In the genomic region with DNA sequence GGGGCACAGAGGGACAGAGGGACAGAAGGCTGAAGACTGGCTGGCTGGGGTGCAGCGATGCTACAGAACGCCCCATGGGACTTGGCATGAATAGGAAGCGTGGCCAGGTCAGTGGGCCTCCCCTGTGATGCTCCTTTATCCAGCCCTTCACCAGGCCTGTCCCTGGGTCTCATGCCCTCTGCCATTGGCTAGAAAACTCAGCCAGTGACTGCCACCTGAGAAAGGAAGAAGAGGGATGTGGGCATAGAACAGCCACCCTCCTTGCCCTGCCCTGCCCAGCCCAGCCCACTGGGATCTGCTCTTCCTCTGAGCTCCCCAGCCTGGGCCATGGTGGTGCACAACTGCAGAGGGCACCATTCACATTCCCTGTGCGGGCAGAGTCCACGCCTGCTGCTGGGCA, we compare ENCODE assay signal across 1 cellular context.
TF ChIP-seq lines count a peak whose summit lies in the region.

No MANE protein-coding gene starts in this region.

TF ChIP-seq in SK-N-SH, 30 proteins besides CTCF, POLR2A, EP300 and RAD21 (continued from another document):
- TF ChIP-seq, protein P1, sequence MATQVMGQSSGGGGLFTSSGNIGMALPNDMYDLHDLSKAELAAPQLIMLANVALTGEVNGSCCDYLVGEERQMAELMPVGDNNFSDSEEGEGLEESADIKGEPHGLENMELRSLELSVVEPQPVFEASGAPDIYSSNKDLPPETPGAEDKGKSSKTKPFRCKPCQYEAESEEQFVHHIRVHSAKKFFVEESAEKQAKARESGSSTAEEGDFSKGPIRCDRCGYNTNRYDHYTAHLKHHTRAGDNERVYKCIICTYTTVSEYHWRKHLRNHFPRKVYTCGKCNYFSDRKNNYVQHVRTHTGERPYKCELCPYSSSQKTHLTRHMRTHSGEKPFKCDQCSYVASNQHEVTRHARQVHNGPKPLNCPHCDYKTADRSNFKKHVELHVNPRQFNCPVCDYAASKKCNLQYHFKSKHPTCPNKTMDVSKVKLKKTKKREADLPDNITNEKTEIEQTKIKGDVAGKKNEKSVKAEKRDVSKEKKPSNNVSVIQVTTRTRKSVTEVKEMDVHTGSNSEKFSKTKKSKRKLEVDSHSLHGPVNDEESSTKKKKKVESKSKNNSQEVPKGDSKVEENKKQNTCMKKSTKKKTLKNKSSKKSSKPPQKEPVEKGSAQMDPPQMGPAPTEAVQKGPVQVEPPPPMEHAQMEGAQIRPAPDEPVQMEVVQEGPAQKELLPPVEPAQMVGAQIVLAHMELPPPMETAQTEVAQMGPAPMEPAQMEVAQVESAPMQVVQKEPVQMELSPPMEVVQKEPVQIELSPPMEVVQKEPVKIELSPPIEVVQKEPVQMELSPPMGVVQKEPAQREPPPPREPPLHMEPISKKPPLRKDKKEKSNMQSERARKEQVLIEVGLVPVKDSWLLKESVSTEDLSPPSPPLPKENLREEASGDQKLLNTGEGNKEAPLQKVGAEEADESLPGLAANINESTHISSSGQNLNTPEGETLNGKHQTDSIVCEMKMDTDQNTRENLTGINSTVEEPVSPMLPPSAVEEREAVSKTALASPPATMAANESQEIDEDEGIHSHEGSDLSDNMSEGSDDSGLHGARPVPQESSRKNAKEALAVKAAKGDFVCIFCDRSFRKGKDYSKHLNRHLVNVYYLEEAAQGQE (IDR thresholded peaks at IDR 0.05; ENCODE audit: low read depth, low read length) = no peak
- TF ChIP-seq CHD2 (IDR thresholded peaks at IDR 0.05; ENCODE audit: low read length, partially characterized antibody) (no peak), TEAD4 (IDR thresholded peaks at IDR 0.05; ENCODE audit: borderline replicate concordance, insufficient read depth) (no peak), SMC3 (IDR thresholded peaks at IDR 0.05; ENCODE audit: low read depth, low read length) (no peak), MEF2A (IDR thresholded peaks at IDR 0.05; ENCODE audit: borderline replicate concordance, low read depth) (no peak), RFX5 (IDR thresholded peaks at IDR 0.05; ENCODE audit: low read length) (no peak), FOXJ3 (CRISPR knock-in tag; IDR thresholded peaks at IDR 0.05) (no peak), EZH2phosphoT487 (IDR thresholded peaks at IDR 0.05; ENCODE audit: borderline replicate concordance, low read depth) (no peak)
- TF ChIP-seq, protein P2, sequence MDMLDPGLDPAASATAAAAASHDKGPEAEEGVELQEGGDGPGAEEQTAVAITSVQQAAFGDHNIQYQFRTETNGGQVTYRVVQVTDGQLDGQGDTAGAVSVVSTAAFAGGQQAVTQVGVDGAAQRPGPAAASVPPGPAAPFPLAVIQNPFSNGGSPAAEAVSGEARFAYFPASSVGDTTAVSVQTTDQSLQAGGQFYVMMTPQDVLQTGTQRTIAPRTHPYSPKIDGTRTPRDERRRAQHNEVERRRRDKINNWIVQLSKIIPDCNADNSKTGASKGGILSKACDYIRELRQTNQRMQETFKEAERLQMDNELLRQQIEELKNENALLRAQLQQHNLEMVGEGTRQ (IDR thresholded peaks at IDR 0.05; ENCODE audit: borderline replicate concordance, low read depth, low read length) = no peak
- TF ChIP-seq, protein P3, sequence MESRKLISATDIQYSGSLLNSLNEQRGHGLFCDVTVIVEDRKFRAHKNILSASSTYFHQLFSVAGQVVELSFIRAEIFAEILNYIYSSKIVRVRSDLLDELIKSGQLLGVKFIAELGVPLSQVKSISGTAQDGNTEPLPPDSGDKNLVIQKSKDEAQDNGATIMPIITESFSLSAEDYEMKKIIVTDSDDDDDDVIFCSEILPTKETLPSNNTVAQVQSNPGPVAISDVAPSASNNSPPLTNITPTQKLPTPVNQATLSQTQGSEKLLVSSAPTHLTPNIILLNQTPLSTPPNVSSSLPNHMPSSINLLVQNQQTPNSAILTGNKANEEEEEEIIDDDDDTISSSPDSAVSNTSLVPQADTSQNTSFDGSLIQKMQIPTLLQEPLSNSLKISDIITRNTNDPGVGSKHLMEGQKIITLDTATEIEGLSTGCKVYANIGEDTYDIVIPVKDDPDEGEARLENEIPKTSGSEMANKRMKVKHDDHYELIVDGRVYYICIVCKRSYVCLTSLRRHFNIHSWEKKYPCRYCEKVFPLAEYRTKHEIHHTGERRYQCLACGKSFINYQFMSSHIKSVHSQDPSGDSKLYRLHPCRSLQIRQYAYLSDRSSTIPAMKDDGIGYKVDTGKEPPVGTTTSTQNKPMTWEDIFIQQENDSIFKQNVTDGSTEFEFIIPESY (IDR thresholded peaks at IDR 0.05; ENCODE audit: borderline replicate concordance, low read depth) = no peak
